In genomic region chr5:180670586-180671359, GRCh38 we compare ENCODE assay signal across 8 cellular contexts. TPM values are rescaled to one million over a fixed set of nuclear protein-coding genes. Genes with fewer than 3 reads are reported as not detected.
DNase-seq lines count a peak whose midpoint lies in the region; ATAC-seq and TF ChIP-seq lines count a peak whose summit lies in the region.

No MANE protein-coding gene starts in this region.

- no peak for TF ChIP-seq EP300 in gastroesophageal sphincter (IDR thresholded peaks at IDR 0.05)

- H3K4me1 ChIP-seq in gastroesophageal sphincter (peaks cover 0 to 9% (median 0%) of the 10 kb centered on the region in 3 donors), prostate gland (replicated peaks) (no peaks in the 10 kb centered on the region)

- no peak overlapping the region for H3K27ac Mint-ChIP-seq in activated T-cell treated with anti-CD3 and anti-CD28 coated beads, Interleukin-2, amount 50 U/mL, for 72 hours

- DNase-seq in BJ (ENCODE audit: low read depth), result no peak
- peak; percentile 5 for DNase-seq in NOMO-1 treated with dmso at 0.1 percent for 144 hours (lab: John Stamatoyannopoulos, UW; ENCODE audit: unreplicated experiment)
- peak; percentile 42 to 59 for DNase-seq in activated T-cell treated with anti-CD3 and anti-CD28 coated beads, Interleukin-2, amount 50 U/mL, for 72 hours
- DNase-seq in prostate gland (ENCODE audit: low spot score), result peak; percentile 47

- no peaks in the 10 kb centered on the region for H3K36me3 ChIP-seq in BJ (ENCODE audit: control insufficient read depth, insufficient read depth, low read length)
- no peaks in the 10 kb centered on the region for H3K36me3 ChIP-seq in gastroesophageal sphincter
- no peaks in the 10 kb centered on the region for H3K36me3 ChIP-seq in prostate gland

- H3K9me3 ChIP-seq in gastroesophageal sphincter (peaks cover 0 to 11% (median 0%) of the 10 kb centered on the region in 3 donors), prostate gland (no peaks in the 10 kb centered on the region)

- no peaks in the 10 kb centered on the region for H3K27me3 ChIP-seq in BJ (ENCODE audit: control insufficient read depth, insufficient read depth, low read length)
- peaks cover 59% of the 10 kb centered on the region for H3K27me3 ChIP-seq in gastroesophageal sphincter
- peaks cover 6% of the 10 kb centered on the region for H3K27me3 ChIP-seq in prostate gland (replicated peaks; ENCODE audit: insufficient read depth)

- CTCF ChIA-PET in BJ (lab: Yijun Ruan, JAX), result no interaction called here

- peak overlapping the region; percentile 20 to 56 for H3K4me3 Mint-ChIP-seq in activated T-cell treated with anti-CD3 and anti-CD28 coated beads, Interleukin-2, amount 50 U/mL, for 72 hours

- H3K9me3 Mint-ChIP-seq in activated T-cell treated with anti-CD3 and anti-CD28 coated beads, Interleukin-2, amount 50 U/mL, for 72 hours, result no peaks in the 10 kb centered on the region

- WGBS in gastroesophageal sphincter (ENCODE audit: low coverage in 1 of 2), 2 donors, result 36 to 39% methylated on average over 12 to 17 of the region's 17 CpGs
- WGBS in prostate gland, result 41% methylated on average over 17 of the region's 17 CpGs

- TF ChIP-seq POLR2A in gastroesophageal sphincter (IDR thresholded peaks at IDR 0.05) (no peak), prostate gland (IDR thresholded peaks at IDR 0.05) (no peak)

- POLR2A ChIA-PET in BJ (lab: Charles Lee), result no interaction called here

- H3K27me3 Mint-ChIP-seq in activated T-cell treated with anti-CD3 and anti-CD28 coated beads, Interleukin-2, amount 50 U/mL, for 72 hours (ENCODE audit: low read depth), result peaks cover 9% of the 10 kb centered on the region

- H3K27ac ChIP-seq in gastroesophageal sphincter (no peak overlapping the region), prostate gland (no peak overlapping the region)

- no peaks in the 10 kb centered on the region for H3K36me3 Mint-ChIP-seq in activated T-cell treated with anti-CD3 and anti-CD28 coated beads, Interleukin-2, amount 50 U/mL, for 72 hours (ENCODE audit: insufficient read depth in 2 of 2)

- TF ChIP-seq CTCF in BJ (IDR thresholded peaks at IDR 0.05; ENCODE audit: insufficient read depth, low read depth, low read length), result peak; percentile 57
- peak in 3 of 4 experiments; percentile 22 to 48 (median 37) for TF ChIP-seq CTCF in gastroesophageal sphincter (IDR thresholded peaks at IDR 0.05)
- peak; percentile 8 to 53 (median 47) for TF ChIP-seq CTCF in prostate gland (IDR thresholded peaks at IDR 0.05)

- intact Hi-C loops in prostate gland (cut with DNase I), result no loop called here

- no peak overlapping the region for H3K4me3 ChIP-seq in BJ (ENCODE audit: low read depth, low read length)
- H3K4me3 ChIP-seq in gastroesophageal sphincter, result no peak overlapping the region
- H3K4me3 ChIP-seq in prostate gland, result no peak overlapping the region

- ATAC-seq in GM21723 (IDR thresholded peaks at IDR 0.05; ENCODE audit: unreplicated experiment), result peak; percentile 60
- peak; percentile 69 to 73 for ATAC-seq in activated T-cell treated with anti-CD3 and anti-CD28 coated beads, Interleukin-2, amount 50 U/mL, for 72 hours (replicated peaks in 1 of 2)
- no peak for ATAC-seq in gastroesophageal sphincter
- no peak for ATAC-seq in HG02678 (IDR thresholded peaks at IDR 0.05; ENCODE audit: unreplicated experiment)
- no peak for ATAC-seq in GM19397 (IDR thresholded peaks at IDR 0.05; ENCODE audit: unreplicated experiment)

- peaks cover 11% of the 10 kb centered on the region for H3K4me1 Mint-ChIP-seq in activated T-cell treated with anti-CD3 and anti-CD28 coated beads, Interleukin-2, amount 50 U/mL, for 72 hours (ENCODE audit: low read depth)

RNA-seq across cellular contexts. Expression of gene FLT4, which starts 21.4 kb away (rescaled TPM):
- polyA plus RNA-seq in BJ (2011; rRNA removed), result 0.09 and 0.27 TPM in 2 replicates
- 0.26 TPM in 1 of 2 replicates, not detected in the other for polyA minus RNA-seq in BJ (2011; rRNA and poly(A)+ RNA removed)
- total RNA-seq in activated T-cell treated with anti-CD3 and anti-CD28 coated beads, Interleukin-2, amount 50 U/mL, for 72 hours, result 1 to 10 TPM in 1 of 2 donors, under 1 TPM in 1; 0.79 to 1.7 TPM
- total RNA-seq in gastroesophageal sphincter (10 to 100 TPM in 2 of 4 donors, 1 to 10 TPM in 2; 7.6 to 15.2 (median 10.4) TPM), prostate gland (10 to 100 TPM in 1 of 2 donors, 1 to 10 TPM in 1; 2.9 to 20.6 TPM)

Comparison
In these comparisons a context has a peak if more than half of its experiments do, and no peak if none do; other contexts are left out.
1. ATAC-seq: peak in GM21723 (single experiment) and activated T-cell treated with anti-CD3 and anti-CD28 coated beads, Interleukin-2, amount 50 U/mL, for 72 hours (2 of 2); none in gastroesophageal sphincter (single experiment), HG02678 (single experiment) and GM19397 (single experiment).
2. Peak in every context shown above with its lines, with median percentiles within 50 percentile points of each other: CTCF ChIP-seq.